17 cellular contexts compared by ENCODE assay signal in genomic region chr18:47983946-47984345, GRCh38. TPM values are rescaled to one million over a fixed set of nuclear protein-coding genes. Genes with fewer than 3 reads are reported as not detected.
DNase-seq lines count a peak whose midpoint lies in the region; ATAC-seq and TF ChIP-seq lines count a peak whose summit lies in the region.
"Had no signal": no experiment of that assay in that cellular context is flagged by ENCODE, and none has a peak within 500 bp of the region (broad histone marks: within the 10 kb centered on the region; RNA-seq: fewer than 3 reads in every experiment).

No MANE protein-coding gene starts in this region.

- no peak overlapping the region for H3K4me2 ChIP-seq in SK-N-SH

- H3K27me3 ChIP-seq in SK-N-SH (ENCODE audit: insufficient read depth) (no peaks in the 10 kb centered on the region), left ventricle myocardium inferior (ENCODE audit: low read depth) (no peaks in the 10 kb centered on the region)

- no peaks in the 10 kb centered on the region for H3K79me2 ChIP-seq in SK-N-SH (ENCODE audit: insufficient read depth)

- H3K27ac ChIP-seq in SK-N-SH (ENCODE audit: low read depth in 2 of 2, low read length in 1 of 2), result peak overlapping the region in 1 of 2 experiments; percentile 62; a peak in 1 of 4 replicates
- H3K27ac ChIP-seq in left ventricle myocardium inferior (replicated peaks), result no peak overlapping the region
- H3K27ac ChIP-seq: 22Rv1, C4-2B, GM23248 had no signal

- 51% methylated on average over 6 of the region's 6 CpGs for WGBS in SK-N-SH (ENCODE audit: low lambda C conversion rate)

- no peak for TF ChIP-seq RAD21 in SK-N-SH (IDR thresholded peaks at IDR 0.05; ENCODE audit: low read length)

- intact Hi-C loops in left ventricle myocardium inferior (cut with micrococcal nuclease), result no loop called here

- peaks cover 0 to 14% of the 10 kb centered on the region in 2 experiments; a peak in 1 of 4 replicates for H3K4me1 ChIP-seq in SK-N-SH (ENCODE audit: control insufficient read depth in 1 of 2, insufficient read depth in 2 of 2, low read depth in 1 of 2, low read length in 1 of 2)
- H3K4me1 ChIP-seq in left ventricle myocardium inferior, result no peaks in the 10 kb centered on the region

- no peaks in the 10 kb centered on the region for H3K9me3 ChIP-seq in SK-N-SH
- H3K9me3 ChIP-seq in left ventricle myocardium inferior (replicated peaks), result no peaks in the 10 kb centered on the region

- POLR2A ChIA-PET in SK-N-SH (lab: Yijun Ruan, JAX), result no interaction called here

- no peak overlapping the region for H3K4me3 ChIP-seq in SK-N-SH (ENCODE audit: low read depth in 2 of 2, low read length in 1 of 2)
- no peak overlapping the region for H3K4me3 ChIP-seq in left ventricle myocardium inferior
- H3K4me3 ChIP-seq: GM12878, GM23248 had no signal

- TF ChIP-seq CTCF in SK-N-SH (IDR thresholded peaks at IDR 0.05) (no peak), left ventricle myocardium inferior (IDR thresholded peaks at IDR 0.05; ENCODE audit: borderline replicate concordance) (no peak)

- H3K9ac ChIP-seq in SK-N-SH, result no peak overlapping the region
- H3K9ac ChIP-seq: GM23248 had no signal

- no peaks in the 10 kb centered on the region for H3K36me3 ChIP-seq in SK-N-SH (replicated peaks in 1 of 2; ENCODE audit: control insufficient read depth in 1 of 2, insufficient read depth in 2 of 2, low read length in 1 of 2)
- no peaks in the 10 kb centered on the region for H3K36me3 ChIP-seq in left ventricle myocardium inferior

- ATAC-seq in SK-N-SH treated with all-trans-retinoic acid at 6 μM for 48 hours (no peak), HG03460 (IDR thresholded peaks at IDR 0.05; ENCODE audit: unreplicated experiment) (no peak)
- ATAC-seq: GM12878 had no signal

- H4K20me1 ChIP-seq in SK-N-SH (ENCODE audit: insufficient read depth), result no peaks in the 10 kb centered on the region

- DNase-seq in SK-N-SH (peak; percentile 40), NCI-H526 (lab: John Stamatoyannopoulos, UW) (peak; percentile 70 to 79), cerebellar cortex (ENCODE audit: low spot score) (peak; percentile 85), left ventricle myocardium inferior (no peak), HPDE6-E6E7 (ENCODE audit: extremely low spot score) (no peak), H4 (ENCODE audit: low spot score) (no peak)
- DNase-seq: DMS53, GM23248, HFFc6, NCI-H1417, NCI-H2029 treated with DMSO at 0.1 percent for 48 hours, NCI-H2227 treated with DMSO at 0.1 percent for 48 hours had no signal

- CTCF ChIA-PET in SK-N-SH (lab: Yijun Ruan, JAX), result interaction anchor here (0.6 to 1.4 kb wide), 7 partner anchors 10 to 1076 kb away, joined by 3 to 5 read pairs (median 3); no protein-coding TSS in a partner anchor

- H2AFZ ChIP-seq in SK-N-SH (ENCODE audit: low read depth), result no peak overlapping the region
- H2AFZ ChIP-seq: GM23248 had no signal

- no peaks in the 10 kb centered on the region for H3K9me2 ChIP-seq in SK-N-SH

- no peaks in the 10 kb centered on the region for H3F3A ChIP-seq in SK-N-SH (replicated peaks; ENCODE audit: insufficient read depth)

- TF ChIP-seq EP300 in SK-N-SH (IDR thresholded peaks at IDR 0.05; ENCODE audit: borderline replicate concordance in 1 of 2, low read depth in 1 of 2, low read length in 1 of 2), result no peak

TF ChIP-seq in SK-N-SH, 30 proteins besides CTCF, POLR2A, EP300 and RAD21:
- TF ChIP-seq MXI1 (IDR thresholded peaks at IDR 0.05; ENCODE audit: low read depth, low read length), result peak; percentile 63; the same call in 1 of the 2 replicates
- 0 out of 2 replicates have a peak, but pooled peaks have one; percentile 20 for TF ChIP-seq FOXJ3 (CRISPR knock-in tag; IDR thresholded peaks at IDR 0.05)
- no peak for TF ChIP-seq JUND (IDR thresholded peaks at IDR 0.05)

TF ChIP-seq in SK-N-SH treated with all-trans-retinoic acid at 6 μM for 48 hours, 23 proteins besides CTCF, POLR2A, EP300 and RAD21:
- TF ChIP-seq TOX (CRISPR knock-in tag; IDR thresholded peaks at IDR 0.05; ENCODE audit: borderline replicate concordance), result no peak

RNA-seq across cellular contexts. Expression of gene SMAD2, which starts 53.5 kb away (rescaled TPM):
- polyA plus RNA-seq in SK-N-SH (2012; rRNA removed), result 36.3 and 45.1 TPM in 2 replicates
- 55.8 and 59.9 TPM in 2 replicates for polyA plus RNA-seq in SK-N-SH (2012; cell fraction: cytosol; rRNA removed)
- polyA plus RNA-seq in SK-N-SH (2012; cell fraction: nucleus; rRNA removed), result 11.6 and 25.2 TPM in 2 replicates
- 80.9 TPM for total RNA-seq in left ventricle myocardium inferior
- total RNA-seq in H4 (2014; rRNA removed; shearing (Covaris generic)), result 102 and 113 TPM in 2 replicates

Comparison
In these comparisons a context has a peak if more than half of its experiments do, and no peak if none do; other contexts are left out.
1. DNase-seq: peak in SK-N-SH (single experiment), NCI-H526 (2 of 2) and cerebellar cortex (single experiment); none in left ventricle myocardium inferior (single experiment), HPDE6-E6E7 (single experiment) and H4 (single experiment).